8 cellular contexts compared by ENCODE assay signal in the genomic region with DNA sequence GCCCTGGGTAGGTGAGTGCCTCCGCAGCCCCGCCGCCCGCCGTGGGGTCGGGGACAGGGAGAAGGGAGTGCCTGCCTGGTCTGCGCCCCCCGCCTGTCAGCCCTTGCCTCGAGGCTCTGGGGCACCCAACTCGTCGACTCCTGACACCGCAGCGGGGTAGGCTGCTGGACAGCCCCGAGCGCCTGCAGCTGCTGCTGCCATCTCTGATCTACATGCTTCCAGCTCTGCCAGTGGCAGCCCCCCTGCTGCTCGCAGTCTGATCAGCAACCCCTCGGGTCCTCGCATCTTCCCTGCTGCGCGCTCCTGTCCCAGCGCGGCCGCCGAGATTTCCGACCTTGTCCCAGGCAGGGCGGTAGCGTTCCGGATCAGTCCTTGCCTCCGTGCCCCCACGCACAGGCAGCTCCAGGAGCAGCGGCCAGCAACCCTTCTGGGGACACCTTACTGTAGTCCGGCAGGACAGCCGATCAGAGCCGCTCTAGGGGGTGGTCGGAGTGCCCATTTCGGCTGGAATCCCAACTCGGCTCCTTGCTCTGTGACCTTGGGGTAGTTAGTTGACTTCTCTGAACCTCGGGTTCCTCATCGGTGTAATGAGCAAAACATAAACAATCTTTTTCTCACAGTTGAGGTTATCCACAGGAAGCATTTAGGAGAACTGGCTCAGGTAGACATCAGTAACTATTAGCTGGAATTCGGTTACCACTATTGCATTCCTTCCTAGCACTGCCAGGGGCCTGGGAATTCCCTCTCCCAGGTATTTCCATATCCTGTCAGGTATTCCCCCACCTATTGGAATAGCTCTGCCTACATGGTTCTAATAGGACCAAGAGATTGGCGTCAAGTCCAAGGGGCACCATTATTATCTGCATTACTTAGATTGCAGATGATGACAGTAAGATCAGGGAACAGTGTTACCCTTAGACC. TPM values are rescaled to one million over a fixed set of nuclear protein-coding genes. Genes with fewer than 3 reads are reported as not detected.
DNase-seq lines count a peak whose midpoint lies in the region; ATAC-seq, FAIRE-seq and TF ChIP-seq lines count a peak whose summit lies in the region.
"Had no signal": no experiment of that assay in that cellular context is flagged by ENCODE, and none has a peak within 500 bp of the region (broad histone marks: within the 10 kb centered on the region; RNA-seq: fewer than 3 reads in every experiment).

No MANE protein-coding gene starts in this region.

- FAIRE-seq in astrocyte (lab: Jason Lieb, UNC): no peak

- H3K27ac ChIP-seq in BLaER1 treated with 17β-estradiol and CSF1 and Interleukin-3, amounts not matched to agents 10 nM and 100 nM: no peak overlapping the region
- no peak overlapping the region for H3K27ac ChIP-seq in astrocyte (ENCODE audit: low read depth, low read length)

- H3K36me3 ChIP-seq in BLaER1 treated with 17β-estradiol and CSF1 and Interleukin-3, amounts not matched to agents 10 nM and 100 nM: no peaks in the 10 kb centered on the region
- no peaks in the 10 kb centered on the region for H3K36me3 ChIP-seq in astrocyte (ENCODE audit: insufficient read depth, low read length)

- H4K20me1 ChIP-seq in BLaER1 treated with 17β-estradiol and CSF1 and Interleukin-3, amounts not matched to agents 10 nM and 100 nM: peaks cover 0 to 51% (median 12%) of the 10 kb centered on the region in 11 experiments; a peak in 12 of 22 replicates
- H4K20me1 ChIP-seq in astrocyte (ENCODE audit: insufficient read depth, low read length): peaks cover 16% of the 10 kb centered on the region

- H3K27ac Mint-ChIP-seq in astrocyte (ENCODE audit: unreplicated experiment): no peak overlapping the region
- H3K27ac Mint-ChIP-seq in naive thymus-derived CD8-positive, alpha-beta T cell: peak overlapping the region in 2 of 10 donors; percentile 9 to 77

- no peaks in the 10 kb centered on the region for H3K9me3 ChIP-seq in BLaER1 treated with 17β-estradiol and CSF1 and Interleukin-3, amounts not matched to agents 10 nM and 100 nM (replicated peaks in 1 of 11)
- peaks cover 3% of the 10 kb centered on the region for H3K9me3 ChIP-seq in astrocyte (ENCODE audit: insufficient read depth, low read depth, low read length)

- POLR2A ChIA-PET in naive thymus-derived CD8-positive, alpha-beta T cell (lab: Charles Lee): interaction anchor here (0.8 to 1.0 kb wide), 2 partner anchors 61 to 197 kb away, joined by 3 to 4 read pairs; no protein-coding TSS in a partner anchor

- H3K27me3 Mint-ChIP-seq in astrocyte (ENCODE audit: low read depth, unreplicated experiment): peaks cover 83% of the 10 kb centered on the region
- peaks cover 53 to 98% (median 80%) of the 10 kb centered on the region in 5 donors for H3K27me3 Mint-ChIP-seq in naive thymus-derived CD8-positive, alpha-beta T cell

- no peaks in the 10 kb centered on the region for H3K9me3 Mint-ChIP-seq in astrocyte (ENCODE audit: unreplicated experiment)
- no peaks in the 10 kb centered on the region for H3K9me3 Mint-ChIP-seq in naive thymus-derived CD8-positive, alpha-beta T cell

- H3K4me3 Mint-ChIP-seq in astrocyte (ENCODE audit: unreplicated experiment): peak overlapping the region; percentile 77
- H3K4me3 Mint-ChIP-seq in naive thymus-derived CD8-positive, alpha-beta T cell: peak overlapping the region; percentile 53 to 88 (median 72)

- peaks cover 8% of the 10 kb centered on the region for H3K4me1 Mint-ChIP-seq in astrocyte (ENCODE audit: low read depth, unreplicated experiment)
- peaks cover 19 to 38% (median 31%) of the 10 kb centered on the region in 4 donors for H3K4me1 Mint-ChIP-seq in naive thymus-derived CD8-positive, alpha-beta T cell

- H3K27me3 ChIP-seq in BLaER1 treated with 17β-estradiol and CSF1 and Interleukin-3, amounts not matched to agents 10 nM and 100 nM: peaks cover 79 to 100% (median 98%) of the 10 kb centered on the region in 11 experiments
- H3K27me3 ChIP-seq in astrocyte (ENCODE audit: insufficient read depth, low read length): peaks cover 88% of the 10 kb centered on the region

- no peak overlapping the region for H3K9ac ChIP-seq in BLaER1 treated with 17β-estradiol and CSF1 and Interleukin-3, amounts not matched to agents 10 nM and 100 nM
- no peak overlapping the region for H3K9ac ChIP-seq in astrocyte (ENCODE audit: low read length)

- no peaks in the 10 kb centered on the region for H3K79me2 ChIP-seq in astrocyte (ENCODE audit: insufficient read depth, low read length)

- peak; percentile 8 to 49 for ATAC-seq in naive thymus-derived CD8-positive, alpha-beta T cell

- peak overlapping the region; percentile 34 to 91 (median 77); a peak in 21 of 22 replicates for H3K4me2 ChIP-seq in BLaER1 treated with 17β-estradiol and CSF1 and Interleukin-3, amounts not matched to agents 10 nM and 100 nM
- peak overlapping the region; percentile 77 for H3K4me2 ChIP-seq in astrocyte (ENCODE audit: low read length)

- DNase-seq in astrocyte (ENCODE audit: low read depth): no peak
- peak in 1 of 10 donors; percentile 61 for DNase-seq in naive thymus-derived CD8-positive, alpha-beta T cell
- DNase-seq in NCI-H1092 treated with DMSO at 0.1 percent for 48 hours (lab: John Stamatoyannopoulos, UW): no peak
- DNase-seq in activated naive CD4-positive, alpha-beta T cell treated with Interleukin-2 at 50 U/mL for 16 hours: no peak
- no peak for DNase-seq in OCI-M1 (lab: John Stamatoyannopoulos, UW)
- DNase-seq: NCI-H2081 had no signal

- H3K36me3 Mint-ChIP-seq in astrocyte (ENCODE audit: low read depth, unreplicated experiment): peaks cover 3% of the 10 kb centered on the region
- H3K36me3 Mint-ChIP-seq in naive thymus-derived CD8-positive, alpha-beta T cell: peaks cover 0 to 5% (median 0%) of the 10 kb centered on the region in 3 donors

- no peak for TF ChIP-seq CTCF in astrocyte (IDR thresholded peaks at IDR 0.05; ENCODE audit: insufficient read depth, low read depth, low read length)

- H2AFZ ChIP-seq in astrocyte (ENCODE audit: low read depth, low read length): no peak overlapping the region

- H3K4me1 ChIP-seq in BLaER1 treated with 17β-estradiol and CSF1 and Interleukin-3, amounts not matched to agents 10 nM and 100 nM: peaks cover 16 to 36% (median 33%) of the 10 kb centered on the region in 10 experiments
- peaks cover 7% of the 10 kb centered on the region for H3K4me1 ChIP-seq in astrocyte (ENCODE audit: insufficient read depth, low read length)

- peak overlapping the region in 8 of 10 experiments; percentile 14 to 57 (median 38); a peak in 11 of 20 replicates for H3K4me3 ChIP-seq in BLaER1 treated with 17β-estradiol and CSF1 and Interleukin-3, amounts not matched to agents 10 nM and 100 nM
- peak overlapping the region; percentile 5 for H3K4me3 ChIP-seq in astrocyte (ENCODE audit: insufficient read depth, low read depth, low read length)

RNA-seq across cellular contexts. Expression of gene BCAN, which starts 0.6 kb away (rescaled TPM):
- total RNA-seq in astrocyte: 0.29 and 0.41 TPM in 2 replicates
- not detected for total RNA-seq in naive thymus-derived CD8-positive, alpha-beta T cell
- polyA plus RNA-seq in naive thymus-derived CD8-positive, alpha-beta T cell: not detected
- total RNA-seq: activated CD8-positive, alpha-beta memory T cell treated with anti-CD3 and anti-CD28 coated beads for 36 hours had no signal

RNA-seq across cellular contexts. Expression of gene HAPLN2, which starts 23.3 kb away (rescaled TPM):
- not detected in 2 replicates for total RNA-seq in astrocyte
- under 1 TPM; 0.39 to 0.58 TPM for total RNA-seq in naive thymus-derived CD8-positive, alpha-beta T cell
- not detected for polyA plus RNA-seq in naive thymus-derived CD8-positive, alpha-beta T cell
- total RNA-seq: activated CD8-positive, alpha-beta memory T cell treated with anti-CD3 and anti-CD28 coated beads for 36 hours had no signal

RNA-seq across cellular contexts. Expression of gene NES, which starts 34.7 kb away (rescaled TPM):
- total RNA-seq in astrocyte: 280 and 310 TPM in 2 replicates
- total RNA-seq in naive thymus-derived CD8-positive, alpha-beta T cell: not detected
- polyA plus RNA-seq in naive thymus-derived CD8-positive, alpha-beta T cell: not detected
- total RNA-seq: activated CD8-positive, alpha-beta memory T cell treated with anti-CD3 and anti-CD28 coated beads for 36 hours had no signal

RNA-seq across cellular contexts. Expression of gene GPATCH4, which starts 41.2 kb away (rescaled TPM):
- 20.6 and 22.8 TPM in 2 replicates for total RNA-seq in astrocyte
- 10 to 100 TPM; 44.2 to 45.1 TPM for total RNA-seq in naive thymus-derived CD8-positive, alpha-beta T cell
- 10 to 100 TPM; 27.3 to 70.4 (median 42.0) TPM for polyA plus RNA-seq in naive thymus-derived CD8-positive, alpha-beta T cell

RNA-seq across cellular contexts. Expression of gene NAXE, which starts 50.9 kb away (rescaled TPM):
- total RNA-seq in astrocyte: 48.5 and 51.1 TPM in 2 replicates
- 10 to 100 TPM; 39.7 to 42.1 TPM for total RNA-seq in naive thymus-derived CD8-positive, alpha-beta T cell
- polyA plus RNA-seq in naive thymus-derived CD8-positive, alpha-beta T cell: 100 to 1,000 TPM in 2 of 3 donors, 10 to 100 TPM in 1; 85.6 to 124 (median 103) TPM

Comparison
In these comparisons a context has a peak if more than half of its experiments do, and no peak if none do; other contexts are left out.
1. RNA of gene NES, which starts 34.7 kb away (total RNA-seq): 280 to 310 TPM in astrocyte; not detected in naive thymus-derived CD8-positive, alpha-beta T cell; every median in the first group is over 100 times any median in the second.